In genomic region chr7:90757565-90757950, GRCh38 we compare ENCODE assay signal across 8 cellular contexts.
DNase-seq lines count a peak whose midpoint lies in the region; ATAC-seq and TF ChIP-seq lines count a peak whose summit lies in the region.
"Not testable (repeated sequence)": the region's sequence is repeated elsewhere in the genome, so short reads cannot be mapped to it uniquely, and the experiment has no call there.

No MANE protein-coding gene starts in this region.

- not testable (repeated sequence) for H3K27me3 Mint-ChIP-seq in IgD-negative memory B cell, memory B cell

- H3K36me3 ChIP-seq in GM06990 (ENCODE audit: control insufficient read depth, insufficient read depth, low read length): not testable (repeated sequence)

- not testable (repeated sequence) for H3K27me3 ChIP-seq in GM06990 (replicated peaks; ENCODE audit: control insufficient read depth, insufficient read depth, low read length)

- H3K4me3 Mint-ChIP-seq in IgD-negative memory B cell: peak overlapping the region in 3 of 4 donors; percentile 35 to 78 (median 78)
- peak overlapping the region; percentile 62 for H3K4me3 Mint-ChIP-seq in memory B cell

- H3K4me1 Mint-ChIP-seq in IgD-negative memory B cell: peaks cover 70 to 82% (median 81%) of the 10 kb centered on the region in 3 donors
- H3K4me1 Mint-ChIP-seq in memory B cell: peaks cover 62% of the 10 kb centered on the region

- DNase-seq in GM06990 (ENCODE audit: extremely low read depth, insufficient read length) (peak; percentile 44), memory B cell (ENCODE audit: low spot score in 2 of 2) (peak; percentile 22 to 33)

- not testable (repeated sequence) for H3K4me3 ChIP-seq in GM06990 (replicated peaks; ENCODE audit: low read depth, low read length)

- not testable (repeated sequence) for H3K36me3 Mint-ChIP-seq in IgD-negative memory B cell
- H3K36me3 Mint-ChIP-seq in memory B cell: peaks cover 32% of the 10 kb centered on the region

- TF ChIP-seq CTCF in GM06990 (IDR thresholded peaks at IDR 0.05; ENCODE audit: insufficient read depth, low read length, poor library complexity, severe bottlenecking): not testable (repeated sequence)

- ATAC-seq in GM18868 (IDR thresholded peaks at IDR 0.05; ENCODE audit: unreplicated experiment) (peak; percentile 89), GM19463 (IDR thresholded peaks at IDR 0.05; ENCODE audit: unreplicated experiment) (peak; percentile 71), GM21723 (IDR thresholded peaks at IDR 0.05; ENCODE audit: unreplicated experiment) (peak; percentile 61), HG02884 (IDR thresholded peaks at IDR 0.05; ENCODE audit: unreplicated experiment) (peak; percentile 75), HG03159 (IDR thresholded peaks at IDR 0.05; ENCODE audit: unreplicated experiment) (peak; percentile 70), memory B cell (ENCODE audit: low read depth) (peak; percentile 99)

- H3K9me3 Mint-ChIP-seq in IgD-negative memory B cell, memory B cell: not testable (repeated sequence)

- peak overlapping the region; percentile 11 to 89 (median 20) for H3K27ac Mint-ChIP-seq in IgD-negative memory B cell
- peak overlapping the region; percentile 88 for H3K27ac Mint-ChIP-seq in memory B cell
